ENCODE assay signal across 8 cellular contexts in genomic region chr17:7132511-7133094, GRCh38. TPM values are rescaled to one million over a fixed set of nuclear protein-coding genes. Genes with fewer than 3 reads are reported as not detected.
DNase-seq lines count a peak whose midpoint lies in the region; ATAC-seq, FAIRE-seq and TF ChIP-seq lines count a peak whose summit lies in the region.

No MANE protein-coding gene starts in this region.

- CTCF ChIA-PET in activated CD8-positive, alpha-beta memory T cell treated with anti-CD3 and anti-CD28 coated beads, Interleukin-2, amount 10 ng/mL, durations not matched to agents 7 days and 5 days (lab: Charles Lee): interaction anchor here (0.6 to 13.2 kb wide), 17 partner anchors 10 to 221 kb away, joined by 3 to 253 read pairs (median 5); partner anchors contain the start of gene SLC16A11

- DNase-seq in activated CD8-positive, alpha-beta memory T cell treated with anti-CD3 and anti-CD28 coated beads, Interleukin-2, amount 10 ng/mL, durations not matched to agents 7 days and 5 days: peak; percentile 56
- DNase-seq in iPS DF 4.7 (ENCODE audit: extremely low read depth, low spot score) (peak; percentile 90), H54 (ENCODE audit: insufficient read length, low spot score) (no peak), D341Med (ENCODE audit: low spot score) (no peak), NCI-H1694 treated with DMSO at 0.1 percent for 48 hours (lab: John Stamatoyannopoulos, UW) (no peak)
- peak; percentile 7 for DNase-seq in stimulated activated CD8-positive, alpha-beta memory T cell treated with anti-CD3 and anti-CD28 coated beads, Interleukin-15, amount 100 ng/mL, for 1 hour (ENCODE audit: low read depth)

- no peaks in the 10 kb centered on the region for H3K36me3 Mint-ChIP-seq in activated CD8-positive, alpha-beta memory T cell treated with anti-CD3 and anti-CD28 coated beads, Interleukin-2, amount 10 ng/mL, durations not matched to agents 7 days and 5 days

- FAIRE-seq in H54 (lab: Jason Lieb, UNC): no peak

- ATAC-seq in GM18868 (IDR thresholded peaks at IDR 0.05; ENCODE audit: unreplicated experiment) (peak; percentile 83), HG03432 (IDR thresholded peaks at IDR 0.05; ENCODE audit: unreplicated experiment) (peak; percentile 64)
- peak; percentile 70 for ATAC-seq in activated CD8-positive, alpha-beta memory T cell treated with anti-CD3 and anti-CD28 coated beads, Interleukin-2, amount 10 ng/mL, durations not matched to agents 7 days and 5 days

- H3K4me3 Mint-ChIP-seq in activated CD8-positive, alpha-beta memory T cell treated with anti-CD3 and anti-CD28 coated beads, Interleukin-2, amount 10 ng/mL, durations not matched to agents 7 days and 5 days: no peak overlapping the region

- H3K27me3 Mint-ChIP-seq in activated CD8-positive, alpha-beta memory T cell treated with anti-CD3 and anti-CD28 coated beads, Interleukin-2, amount 10 ng/mL, durations not matched to agents 7 days and 5 days: peaks cover 12% of the 10 kb centered on the region

- peak overlapping the region; percentile 72 for H3K27ac Mint-ChIP-seq in activated CD8-positive, alpha-beta memory T cell treated with anti-CD3 and anti-CD28 coated beads, Interleukin-2, amount 10 ng/mL, durations not matched to agents 7 days and 5 days

- no peaks in the 10 kb centered on the region for H3K9me3 Mint-ChIP-seq in activated CD8-positive, alpha-beta memory T cell treated with anti-CD3 and anti-CD28 coated beads, Interleukin-2, amount 10 ng/mL, durations not matched to agents 7 days and 5 days (ENCODE audit: low read depth)

- TF ChIP-seq POLR2A in H54 (IDR thresholded peaks at IDR 0.05; ENCODE audit: low read depth, low read length): no peak

- peaks cover 21% of the 10 kb centered on the region for H3K4me1 Mint-ChIP-seq in activated CD8-positive, alpha-beta memory T cell treated with anti-CD3 and anti-CD28 coated beads, Interleukin-2, amount 10 ng/mL, durations not matched to agents 7 days and 5 days

RNA-seq across cellular contexts. Expression of gene ASGR2, which starts 18.0 kb away (rescaled TPM):
- total RNA-seq in activated CD8-positive, alpha-beta memory T cell treated with anti-CD3 and anti-CD28 coated beads, Interleukin-2, amount 10 ng/mL, durations not matched to agents 7 days and 5 days: not detected

RNA-seq across cellular contexts. Expression of gene ASGR1, which starts 46.6 kb away (rescaled TPM):
- total RNA-seq in activated CD8-positive, alpha-beta memory T cell treated with anti-CD3 and anti-CD28 coated beads, Interleukin-2, amount 10 ng/mL, durations not matched to agents 7 days and 5 days: under 1 TPM; 0.35 to 0.38 TPM

RNA-seq across cellular contexts. Expression of gene CLEC10A, which starts 52.6 kb away (rescaled TPM):
- not detected for total RNA-seq in activated CD8-positive, alpha-beta memory T cell treated with anti-CD3 and anti-CD28 coated beads, Interleukin-2, amount 10 ng/mL, durations not matched to agents 7 days and 5 days

Comparison
In these comparisons a context has a peak if more than half of its experiments do, and no peak if none do; other contexts are left out.
1. DNase-seq: peak in activated CD8-positive, alpha-beta memory T cell treated with anti-CD3 and anti-CD28 coated beads, Interleukin-2, amount 10 ng/mL, durations not matched to agents 7 days and 5 days (single experiment), iPS DF 4.7 (single experiment) and stimulated activated CD8-positive, alpha-beta memory T cell treated with anti-CD3 and anti-CD28 coated beads, Interleukin-15, amount 100 ng/mL, for 1 hour (single experiment); none in H54 (single experiment), D341Med (single experiment) and NCI-H1694 treated with DMSO at 0.1 percent for 48 hours (single experiment).
2. Peak in every context shown above with its lines, with median percentiles within 50 percentile points of each other: ATAC-seq.